ENCODE assay signal across 14 cellular contexts in the genomic region with DNA sequence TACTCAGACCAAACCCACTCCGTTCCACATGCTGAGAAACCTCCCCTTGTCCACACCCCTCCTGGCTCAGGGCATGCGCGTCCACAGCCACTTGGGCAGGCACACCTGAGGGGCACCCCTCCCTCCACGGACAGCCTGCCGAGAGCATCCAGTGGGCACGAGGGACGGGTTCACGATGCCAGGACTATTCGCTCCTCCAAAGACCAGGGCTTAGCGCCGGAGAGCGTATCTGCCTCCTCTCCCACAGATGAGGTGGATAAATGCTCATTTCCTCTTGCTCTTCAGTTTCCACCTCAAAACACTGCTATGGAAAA.
"Had no signal": no experiment of that assay in that cellular context is flagged by ENCODE, and none has a peak within 500 bp of the region (broad histone marks: within the 10 kb centered on the region; RNA-seq: fewer than 3 reads in every experiment).

No MANE protein-coding gene starts in this region.

- H3K9me3 ChIP-seq: adrenal gland, gastroesophageal sphincter, pancreas, SJCRH30, transverse colon had no signal

- ATAC-seq: gastroesophageal sphincter; pancreas; stimulated activated naive B cell treated with anti-CD40 and anti-IgM and Interleukin-4, amounts not matched to agents 10 μg/mL and 1 μg/mL and 100 μg/mL, for 72 hours had no signal

- H3K4me3 Mint-ChIP-seq: activated naive CD4-positive, alpha-beta T cell treated with anti-CD3 and anti-CD28 coated beads, Interleukin-2, amount 10 ng/mL, durations not matched to agents 7 days and 5 days; nephron; stimulated activated naive B cell treated with anti-CD40 and anti-IgM and Interleukin-4, amounts not matched to agents 10 μg/mL and 1 μg/mL and 100 μg/mL, for 72 hours had no signal

- DNase-seq: activated CD4-positive, alpha-beta T cell treated with anti-CD3 and anti-CD28 coated beads, Interleukin-2, amount 50 U/mL, for 4 hours; adrenal gland; central memory CD4-positive, alpha-beta T cell; cortex of kidney; effector CD8-positive, alpha-beta T cell; hippocampal formation; SJCRH30; stimulated activated naive B cell treated with anti-CD40 and anti-IgM and Interleukin-4, amounts not matched to agents 10 μg/mL and 1 μg/mL and 100 μg/mL, for 72 hours; transverse colon had no signal

- H3K4me3 ChIP-seq: adrenal gland, gastroesophageal sphincter, pancreas, SJCRH30, skin epidermis, transverse colon had no signal

- H3K27me3 ChIP-seq: adrenal gland, pancreas, SJCRH30, transverse colon had no signal

- H3K27ac Mint-ChIP-seq: activated naive CD4-positive, alpha-beta T cell treated with anti-CD3 and anti-CD28 coated beads, Interleukin-2, amount 10 ng/mL, durations not matched to agents 7 days and 5 days; nephron; stimulated activated naive B cell treated with anti-CD40 and anti-IgM and Interleukin-4, amounts not matched to agents 10 μg/mL and 1 μg/mL and 100 μg/mL, for 72 hours had no signal

- H3K36me3 ChIP-seq: adrenal gland, pancreas, SJCRH30, transverse colon had no signal

- H3K4me1 Mint-ChIP-seq: activated naive CD4-positive, alpha-beta T cell treated with anti-CD3 and anti-CD28 coated beads, Interleukin-2, amount 10 ng/mL, durations not matched to agents 7 days and 5 days; nephron had no signal

- H3K27ac ChIP-seq: adrenal gland, gastroesophageal sphincter, pancreas, SJCRH30, skin epidermis, transverse colon had no signal

- FAIRE-seq: pancreas had no signal

- H3K9me3 Mint-ChIP-seq: nephron had no signal

- H3K4me1 ChIP-seq: adrenal gland, gastroesophageal sphincter, pancreas, SJCRH30, transverse colon had no signal
